Comparison of ENCODE assay signal across 17 cellular contexts in genomic region chr4:183349673-183350072, GRCh38. TPM values are rescaled to one million over a fixed set of nuclear protein-coding genes. Genes with fewer than 3 reads are reported as not detected.
DNase-seq lines count a peak whose midpoint lies in the region; ATAC-seq and TF ChIP-seq lines count a peak whose summit lies in the region.
"Had no signal": no experiment of that assay in that cellular context is flagged by ENCODE, and none has a peak within 500 bp of the region (broad histone marks: within the 10 kb centered on the region; RNA-seq: fewer than 3 reads in every experiment).

No MANE protein-coding gene starts in this region.

- TF ChIP-seq CTCF in RWPE2 (IDR thresholded peaks at IDR 0.05; ENCODE audit: poor library complexity, severe bottlenecking), result no peak
- no peak for TF ChIP-seq CTCF in fibroblast of mammary gland (conservative IDR thresholded peaks at IDR 0.05; ENCODE audit: control insufficient read depth, insufficient read depth, low read depth, low read length)
- no peak for TF ChIP-seq CTCF in GM23338 (conservative IDR thresholded peaks at IDR 0.05; ENCODE audit: low read depth in 2 of 2)

- H3K27ac Mint-ChIP-seq in GM23338, result no peak overlapping the region
- H3K27ac Mint-ChIP-seq: activated CD4-positive, alpha-beta T cell treated with anti-CD3 and anti-CD28 coated beads, Interleukin-2, amount 10 ng/mL, durations not matched to agents 7 days and 5 days; CD4-positive, CD25-positive, alpha-beta regulatory T cell; type B pancreatic cell had no signal

- H3K4me2 ChIP-seq in GM23338, result no peak overlapping the region

- H4K20me1 ChIP-seq in GM23338 (replicated peaks; ENCODE audit: insufficient read depth), result no peaks in the 10 kb centered on the region

- H3K9me2 ChIP-seq in GM23338 (ENCODE audit: insufficient read depth), result no peaks in the 10 kb centered on the region

- peaks cover 28% of the 10 kb centered on the region for H3K4me1 ChIP-seq in RWPE2 (ENCODE audit: insufficient read depth, poor library complexity, severe bottlenecking)
- no peaks in the 10 kb centered on the region for H3K4me1 ChIP-seq in GM23338 (ENCODE audit: insufficient read depth)
- H3K4me1 ChIP-seq: breast epithelium, psoas muscle had no signal

- H3K36me3 Mint-ChIP-seq in GM23338 (ENCODE audit: low read depth), result no peaks in the 10 kb centered on the region

- no peaks in the 10 kb centered on the region for H3K9me3 Mint-ChIP-seq in GM23338
- H3K9me3 Mint-ChIP-seq: activated CD4-positive, alpha-beta T cell treated with anti-CD3 and anti-CD28 coated beads, Interleukin-2, amount 10 ng/mL, durations not matched to agents 7 days and 5 days had no signal

- no peak overlapping the region for H3K4me3 Mint-ChIP-seq in GM23338
- H3K4me3 Mint-ChIP-seq: activated CD4-positive, alpha-beta T cell treated with anti-CD3 and anti-CD28 coated beads, Interleukin-2, amount 10 ng/mL, durations not matched to agents 7 days and 5 days; CD4-positive, CD25-positive, alpha-beta regulatory T cell; type B pancreatic cell had no signal

- H3K4me3 ChIP-seq in RWPE2 (ENCODE audit: severe bottlenecking) (no peak overlapping the region), fibroblast of mammary gland (ENCODE audit: control insufficient read depth, low read depth, low read length) (no peak overlapping the region), GM23338 (no peak overlapping the region)
- H3K4me3 ChIP-seq: breast epithelium, psoas muscle had no signal

- H3K27ac ChIP-seq in RWPE2 (ENCODE audit: poor library complexity, severe bottlenecking) (peak overlapping the region; percentile 54), GM23338 (ENCODE audit: low read depth) (no peak overlapping the region)
- H3K27ac ChIP-seq: breast epithelium, psoas muscle had no signal

- H3K9me3 ChIP-seq in RWPE2 (ENCODE audit: severe bottlenecking), result no peaks in the 10 kb centered on the region
- H3K9me3 ChIP-seq: breast epithelium, psoas muscle had no signal

- peaks cover 6% of the 10 kb centered on the region for H3K27me3 Mint-ChIP-seq in GM23338 (ENCODE audit: insufficient read depth, low read depth, poor library complexity)

- ATAC-seq in RWPE2 (ENCODE audit: low read depth), result peak; percentile 78
- no peak for ATAC-seq in GM23338
- no peak for ATAC-seq in left lobe of liver

- no peak overlapping the region for H2AFZ ChIP-seq in GM23338

- H3F3A ChIP-seq in GM23338 (replicated peaks; ENCODE audit: low read depth), result no peaks in the 10 kb centered on the region

- H3K36me3 ChIP-seq in RWPE2 (ENCODE audit: low read depth) (no peaks in the 10 kb centered on the region), GM23338 (ENCODE audit: insufficient read depth) (no peaks in the 10 kb centered on the region)
- H3K36me3 ChIP-seq: breast epithelium had no signal

- DNase-seq in A172 (ENCODE audit: low spot score), result peak; percentile 27
- peak; percentile 73 for DNase-seq in AG20443 (ENCODE audit: low spot score)
- DNase-seq in RWPE2 (ENCODE audit: low spot score), result no peak
- peak; percentile 89 for DNase-seq in fibroblast of mammary gland (ENCODE audit: low read depth)
- DNase-seq in NCI-H2227 treated with DMSO at 0.1 percent for 48 hours (lab: John Stamatoyannopoulos, UW), result no peak
- no peak for DNase-seq in GM23338 (ENCODE audit: low spot score)
- no peak for DNase-seq in NCI-H1694 (lab: John Stamatoyannopoulos, UW)
- DNase-seq in left lobe of liver (ENCODE audit: low spot score), result no peak
- DNase-seq: NCI-H1436 treated with DMSO at 0.1 percent for 48 hours; NCI-H526; psoas muscle; stimulated activated CD4-positive, alpha-beta T cell treated with anti-CD3 and anti-CD28 coated beads, Interleukin-4, amount 100 ng/mL, for 1 hour had no signal

- no peaks in the 10 kb centered on the region for H3K79me2 ChIP-seq in GM23338 (replicated peaks; ENCODE audit: insufficient read depth)

- H3K27me3 ChIP-seq in RWPE2 (ENCODE audit: insufficient read depth, poor library complexity, severe bottlenecking) (no peaks in the 10 kb centered on the region), GM23338 (ENCODE audit: insufficient read depth) (no peaks in the 10 kb centered on the region)
- H3K27me3 ChIP-seq: breast epithelium had no signal

- no peaks in the 10 kb centered on the region for H3K4me1 Mint-ChIP-seq in GM23338

TF ChIP-seq in GM23338, 12 proteins besides CTCF, POLR2A, EP300 and RAD21 (continues in another document):
- no peak for TF ChIP-seq ZNF462 (CRISPR knock-in tag; IDR thresholded peaks at IDR 0.05)
- no peak for TF ChIP-seq NANOG (IDR thresholded peaks at IDR 0.05; ENCODE audit: borderline replicate concordance)
- no peak for TF ChIP-seq ZNF114 (CRISPR knock-in tag; IDR thresholded peaks at IDR 0.05)
- TF ChIP-seq STAT1 (IDR thresholded peaks at IDR 0.05; ENCODE audit: unreplicated experiment), result no peak
- no peak for TF ChIP-seq CREB1 (CRISPR knock-in tag; IDR thresholded peaks at IDR 0.05; ENCODE audit: low read depth)
- no peak for TF ChIP-seq JUNB (IDR thresholded peaks at IDR 0.05; ENCODE audit: unreplicated experiment)
- no peak for TF ChIP-seq ZNF331 (CRISPR knock-in tag; IDR thresholded peaks at IDR 0.05; ENCODE audit: low read depth)
- no peak for TF ChIP-seq ETS1 (IDR thresholded peaks at IDR 0.05)

RNA-seq across cellular contexts. Expression of gene CLDN24, which starts 27.4 kb away (rescaled TPM):
- total RNA-seq in A172 (2014; rRNA removed; shearing (Covaris generic)), result not detected in 2 replicates
- total RNA-seq in GM23338 (2014; rRNA removed; shearing (Covaris generic)), result not detected in 2 replicates
- not detected in 2 replicates for polyA plus RNA-seq in GM23338 (2016; fragmentation: Nextera tagmentation; extraction: Ambion mirVana)
- not detected for total RNA-seq in left lobe of liver
- total RNA-seq: activated CD4-positive, alpha-beta T cell treated with anti-CD3 and anti-CD28 coated beads, Interleukin-2, amount 10 ng/mL, durations not matched to agents 7 days and 5 days; breast epithelium; CD4-positive, CD25-positive, alpha-beta regulatory T cell; psoas muscle; T-helper 2 cell treated with Interferon-gamma antibody and Interleukin-4, amounts not matched to agents 100 ng/mL and 5 ng/mL, for 36 hours had no signal
- polyA plus RNA-seq: CD4-positive, CD25-positive, alpha-beta regulatory T cell; psoas muscle had no signal

RNA-seq across cellular contexts. Expression of gene CLDN22, which starts 29.6 kb away (rescaled TPM):
- not detected in 2 replicates for total RNA-seq in A172 (2014; rRNA removed; shearing (Covaris generic))
- not detected in 2 replicates for total RNA-seq in GM23338 (2014; rRNA removed; shearing (Covaris generic))
- polyA plus RNA-seq in GM23338 (2016; fragmentation: Nextera tagmentation; extraction: Ambion mirVana), result not detected in 2 replicates
- not detected for total RNA-seq in left lobe of liver
- total RNA-seq: activated CD4-positive, alpha-beta T cell treated with anti-CD3 and anti-CD28 coated beads, Interleukin-2, amount 10 ng/mL, durations not matched to agents 7 days and 5 days; breast epithelium; CD4-positive, CD25-positive, alpha-beta regulatory T cell; psoas muscle; T-helper 2 cell treated with Interferon-gamma antibody and Interleukin-4, amounts not matched to agents 100 ng/mL and 5 ng/mL, for 36 hours had no signal
- polyA plus RNA-seq: CD4-positive, CD25-positive, alpha-beta regulatory T cell; psoas muscle had no signal

Comparison
In these comparisons a context has a peak if more than half of its experiments do, and no peak if none do; other contexts are left out.
1. DNase-seq: peak in A172 (single experiment), AG20443 (single experiment) and fibroblast of mammary gland (single experiment); none in RWPE2 (single experiment), NCI-H2227 treated with DMSO at 0.1 percent for 48 hours (single experiment), GM23338 (single experiment), NCI-H1694 (single experiment) and left lobe of liver (single experiment).